In the genomic region with DNA sequence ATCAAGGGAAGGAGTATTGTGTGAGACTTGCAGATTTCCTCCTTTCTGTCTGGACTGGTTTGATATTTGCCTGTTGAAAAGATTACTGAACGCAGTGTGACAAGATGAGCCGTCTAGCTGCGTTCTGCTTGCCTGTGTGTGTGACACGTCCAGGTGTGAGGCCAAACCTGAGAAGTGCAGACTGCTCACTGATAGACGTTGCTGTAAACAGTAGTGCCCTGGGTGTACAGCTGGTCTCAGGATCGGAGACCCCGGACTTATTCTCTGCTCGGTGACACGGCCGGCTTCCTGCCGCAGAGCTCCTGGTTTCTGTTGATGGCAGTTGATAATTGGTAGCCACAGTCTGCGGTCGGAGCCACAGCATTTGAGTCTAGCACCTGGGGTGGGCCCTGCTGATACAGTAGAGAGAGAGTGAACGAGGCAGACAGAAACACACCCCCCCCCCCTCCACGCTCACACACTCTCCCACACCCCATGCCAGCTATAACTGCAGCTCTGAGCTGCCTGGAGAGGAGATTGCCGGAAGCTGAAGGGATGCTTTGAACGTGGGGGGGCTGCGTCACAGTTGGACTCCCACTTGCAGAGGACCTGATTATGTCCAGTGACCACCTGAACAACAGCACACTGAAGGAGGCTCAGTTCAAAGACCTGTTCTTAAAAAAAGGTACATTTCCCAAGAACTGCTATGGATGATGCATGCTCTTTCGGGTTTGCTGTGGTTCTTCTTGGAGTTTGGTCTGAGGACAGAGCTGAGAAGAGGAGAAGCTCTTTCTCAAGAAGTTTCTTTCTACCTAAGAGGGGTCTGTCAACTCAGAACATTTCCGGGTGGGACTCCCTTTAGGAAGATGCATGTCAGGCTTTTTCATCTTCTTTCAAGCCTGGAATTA, we compare ENCODE assay signal across 8 cellular contexts.
DNase-seq lines count a peak whose midpoint lies in the region; ATAC-seq and TF ChIP-seq lines count a peak whose summit lies in the region.

No MANE protein-coding gene starts in this region.

- in situ Hi-C loops in GM23248 (cut with MboI) = no loop called here

- H3K27ac ChIP-seq in GM23248 = no peak overlapping the region

- intact Hi-C loops in Right ventricle myocardium superior (cut with DNase I) (loop anchor here (5.0 kb wide), 1 partner anchor 50 kb away; no protein-coding TSS in a partner anchor), lower leg skin (cut with DNase I; ENCODE audit: low total_unique reads) (no loop called here)

- no peaks in the 10 kb centered on the region for H4K20me1 ChIP-seq in GM23248 (ENCODE audit: insufficient read depth)

- TF ChIP-seq POLR2A in lower leg skin (IDR thresholded peaks at IDR 0.05) = no peak

- 5 to 6% methylated on average over 18 to 20 of the region's 20 CpGs for WGBS in GM23248 (ENCODE audit: low coverage in 1 of 2, low lambda C conversion rate in 2 of 2, missing lambda C conversion rate in 2 of 2), 2 experiments
- WGBS in lower leg skin, 2 donors = 49 to 51% methylated on average over 20 of the region's 20 CpGs

- ATAC-seq in Right ventricle myocardium superior (ENCODE audit: poor library complexity) = peak; percentile 4

- peak overlapping the region; percentile 63 for H2AFZ ChIP-seq in GM23248

- H3K36me3 ChIP-seq in GM23248 (ENCODE audit: low read depth) = no peaks in the 10 kb centered on the region

- peak overlapping the region; percentile 62; the same call in 1 of the 2 replicates for H3K9ac ChIP-seq in GM23248

- H3K79me2 ChIP-seq in GM23248 (ENCODE audit: insufficient read depth) = no peaks in the 10 kb centered on the region

- H3K4me3 ChIP-seq in GM23248 (peak overlapping the region; percentile 66), lower leg skin (ENCODE audit: low read depth, poor library complexity, severe bottlenecking) (no peak overlapping the region)

- no peaks in the 10 kb centered on the region; the same call in 1 of the 2 replicates for H3F3A ChIP-seq in GM23248 (ENCODE audit: insufficient read depth)

- H3K4me2 ChIP-seq in GM23248 (ENCODE audit: unreplicated experiment) = peak overlapping the region; percentile 83

- TF ChIP-seq CTCF in GM10266 (IDR thresholded peaks at IDR 0.05; ENCODE audit: control insufficient read depth, insufficient read depth, low read depth, missing control alignments) (no peak), lower leg skin (IDR thresholded peaks at IDR 0.05) (no peak)

- no peaks in the 10 kb centered on the region for H3K4me1 ChIP-seq in GM23248 (ENCODE audit: insufficient read depth)

- H3K9me3 ChIP-seq in GM23248 (ENCODE audit: low read depth) = no peaks in the 10 kb centered on the region

- H3K9me2 ChIP-seq in GM23248 (ENCODE audit: insufficient read depth) = no peaks in the 10 kb centered on the region

- DNase-seq in GM10266 (ENCODE audit: extremely low spot score) (peak; percentile 71), GM23248 (peak; percentile 21), NAMALWA (ENCODE audit: low spot score) (peak; percentile 92), Right ventricle myocardium superior (no peak), lower leg skin (ENCODE audit: low spot score in 2 of 2) (no peak), NCI-H2081 (lab: John Stamatoyannopoulos, UW) (no peak)
- DNase-seq in activated T-cell treated with anti-CD3 and anti-CD28 coated beads, Interleukin-2, amount 50 U/mL, for 1 hour = peak; percentile 77
- peak; percentile 43 to 66 for DNase-seq in stimulated activated CD4-positive, alpha-beta T cell treated with anti-CD3 and anti-CD28 coated beads, Interleukin-12 subunit alpha, Interleukin-12 subunit beta, amount 100 ng/mL, for 24 hours (ENCODE audit: low read depth in 2 of 2)

- H3K27me3 ChIP-seq in GM23248 (replicated peaks; ENCODE audit: insufficient read depth) = peaks cover 49% of the 10 kb centered on the region

Comparison
In these comparisons a context has a peak if more than half of its experiments do, and no peak if none do; other contexts are left out.
1. DNase-seq: peak in GM10266 (single experiment), GM23248 (single experiment), NAMALWA (single experiment), activated T-cell treated with anti-CD3 and anti-CD28 coated beads, Interleukin-2, amount 50 U/mL, for 1 hour (single experiment) and stimulated activated CD4-positive, alpha-beta T cell treated with anti-CD3 and anti-CD28 coated beads, Interleukin-12 subunit alpha, Interleukin-12 subunit beta, amount 100 ng/mL, for 24 hours (2 of 2); none in Right ventricle myocardium superior (single experiment), lower leg skin (0 of 2) and NCI-H2081 (0 of 2).